In the genomic region with DNA sequence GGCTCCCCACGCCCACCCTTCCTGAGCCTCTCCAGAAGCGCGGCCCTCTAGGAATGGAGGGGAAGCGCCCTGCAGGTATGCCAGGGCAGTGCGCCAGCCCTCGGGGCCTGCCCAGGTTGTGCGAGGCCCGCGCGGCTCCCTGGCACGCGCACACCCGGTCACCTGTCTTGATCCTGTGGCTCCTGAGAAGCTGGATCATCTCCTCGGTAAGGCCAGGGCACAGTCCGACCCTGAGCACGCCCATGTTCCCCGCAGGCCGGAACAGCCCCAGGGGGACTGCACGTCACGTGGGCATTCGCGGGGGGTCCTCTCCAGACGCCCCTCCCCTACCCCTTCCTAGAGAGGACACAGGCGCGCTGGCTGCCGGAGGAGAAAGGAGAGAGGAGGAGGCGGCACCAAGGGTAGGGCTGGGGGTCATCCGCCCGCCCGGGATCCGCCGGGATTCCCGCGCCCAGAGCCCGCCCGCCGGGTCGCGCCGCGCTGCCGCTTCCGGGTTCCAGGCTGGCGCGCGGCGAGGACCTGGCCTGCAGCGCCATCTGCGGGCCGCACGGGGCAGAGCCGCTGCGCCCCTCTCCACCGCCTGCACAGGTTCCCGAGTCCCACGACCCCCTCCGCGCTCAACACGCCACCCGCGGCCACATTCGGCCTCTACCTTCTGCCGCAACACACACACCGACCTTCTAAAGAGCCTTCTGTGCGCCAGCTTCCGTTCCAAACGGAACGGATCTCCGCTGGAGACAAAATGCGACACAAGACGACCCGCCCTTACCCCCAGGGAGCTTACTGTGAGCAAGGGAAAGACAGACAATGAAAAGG, we compare ENCODE assay signal across 1 cellular context.
TF ChIP-seq lines count a peak whose summit lies in the region.

A gene (minus strand): TSS at position 491 of the 816 bp plus-strand sequence. CDS start 247 bp downstream, at position 244.

TF ChIP-seq in K562, 482 proteins besides CTCF, POLR2A, EP300 and RAD21 (continued from another document):
- TF ChIP-seq, protein P1, sequence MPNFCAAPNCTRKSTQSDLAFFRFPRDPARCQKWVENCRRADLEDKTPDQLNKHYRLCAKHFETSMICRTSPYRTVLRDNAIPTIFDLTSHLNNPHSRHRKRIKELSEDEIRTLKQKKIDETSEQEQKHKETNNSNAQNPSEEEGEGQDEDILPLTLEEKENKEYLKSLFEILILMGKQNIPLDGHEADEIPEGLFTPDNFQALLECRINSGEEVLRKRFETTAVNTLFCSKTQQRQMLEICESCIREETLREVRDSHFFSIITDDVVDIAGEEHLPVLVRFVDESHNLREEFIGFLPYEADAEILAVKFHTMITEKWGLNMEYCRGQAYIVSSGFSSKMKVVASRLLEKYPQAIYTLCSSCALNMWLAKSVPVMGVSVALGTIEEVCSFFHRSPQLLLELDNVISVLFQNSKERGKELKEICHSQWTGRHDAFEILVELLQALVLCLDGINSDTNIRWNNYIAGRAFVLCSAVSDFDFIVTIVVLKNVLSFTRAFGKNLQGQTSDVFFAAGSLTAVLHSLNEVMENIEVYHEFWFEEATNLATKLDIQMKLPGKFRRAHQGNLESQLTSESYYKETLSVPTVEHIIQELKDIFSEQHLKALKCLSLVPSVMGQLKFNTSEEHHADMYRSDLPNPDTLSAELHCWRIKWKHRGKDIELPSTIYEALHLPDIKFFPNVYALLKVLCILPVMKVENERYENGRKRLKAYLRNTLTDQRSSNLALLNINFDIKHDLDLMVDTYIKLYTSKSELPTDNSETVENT (CRISPR knock-in tag; IDR thresholded peaks at IDR 0.05) = peak; percentile 59; the same call in 1 of the 2 replicates
- peak; percentile 59 for TF ChIP-seq TBP (optimal IDR thresholded peaks at IDR 0.05; ENCODE audit: low read depth, low read length)
- TF ChIP-seq, protein P2, sequence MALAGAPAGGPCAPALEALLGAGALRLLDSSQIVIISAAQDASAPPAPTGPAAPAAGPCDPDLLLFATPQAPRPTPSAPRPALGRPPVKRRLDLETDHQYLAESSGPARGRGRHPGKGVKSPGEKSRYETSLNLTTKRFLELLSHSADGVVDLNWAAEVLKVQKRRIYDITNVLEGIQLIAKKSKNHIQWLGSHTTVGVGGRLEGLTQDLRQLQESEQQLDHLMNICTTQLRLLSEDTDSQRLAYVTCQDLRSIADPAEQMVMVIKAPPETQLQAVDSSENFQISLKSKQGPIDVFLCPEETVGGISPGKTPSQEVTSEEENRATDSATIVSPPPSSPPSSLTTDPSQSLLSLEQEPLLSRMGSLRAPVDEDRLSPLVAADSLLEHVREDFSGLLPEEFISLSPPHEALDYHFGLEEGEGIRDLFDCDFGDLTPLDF (CRISPR knock-in tag; IDR thresholded peaks at IDR 0.05) = peak; percentile 79; the same call in 1 of the 2 replicates
- TF ChIP-seq, protein P3, sequence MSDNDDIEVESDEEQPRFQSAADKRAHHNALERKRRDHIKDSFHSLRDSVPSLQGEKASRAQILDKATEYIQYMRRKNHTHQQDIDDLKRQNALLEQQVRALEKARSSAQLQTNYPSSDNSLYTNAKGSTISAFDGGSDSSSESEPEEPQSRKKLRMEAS (CRISPR knock-in tag; IDR thresholded peaks at IDR 0.05) = peak; percentile 57
- TF ChIP-seq ZC3H4 (CRISPR knock-in tag; IDR thresholded peaks at IDR 0.05; ENCODE audit: borderline replicate concordance) = no peak
- TF ChIP-seq RCOR1 (IDR thresholded peaks at IDR 0.05; ENCODE audit: borderline replicate concordance in 1 of 2, low read depth in 2 of 2, low read length in 2 of 2) = 0 out of 4 replicates have a peak, but pooled peaks of 1 of the 2 experiments have one; percentile 14
- TF ChIP-seq EZH2 (IDR thresholded peaks at IDR 0.05; ENCODE audit: borderline replicate concordance, low read depth, low read length) = no peak
- peak; percentile 98 for TF ChIP-seq ELF2 (CRISPR knock-in tag; IDR thresholded peaks at IDR 0.05)
- no peak for TF ChIP-seq ZNF77 (CRISPR knock-in tag; IDR thresholded peaks at IDR 0.05)
- TF ChIP-seq, protein P4, sequence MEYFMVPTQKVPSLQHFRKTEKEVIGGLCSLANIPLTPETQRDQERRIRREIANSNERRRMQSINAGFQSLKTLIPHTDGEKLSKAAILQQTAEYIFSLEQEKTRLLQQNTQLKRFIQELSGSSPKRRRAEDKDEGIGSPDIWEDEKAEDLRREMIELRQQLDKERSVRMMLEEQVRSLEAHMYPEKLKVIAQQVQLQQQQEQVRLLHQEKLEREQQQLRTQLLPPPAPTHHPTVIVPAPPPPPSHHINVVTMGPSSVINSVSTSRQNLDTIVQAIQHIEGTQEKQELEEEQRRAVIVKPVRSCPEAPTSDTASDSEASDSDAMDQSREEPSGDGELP (CRISPR knock-in tag; IDR thresholded peaks at IDR 0.05; ENCODE audit: borderline replicate concordance) = peak; percentile 17; the same call in 1 of the 2 replicates
- peak; percentile 88 for TF ChIP-seq RBFOX2 (IDR thresholded peaks at IDR 0.05; ENCODE audit: low read depth, low read length)
- no peak for TF ChIP-seq U2AF2 (optimal IDR thresholded peaks at IDR 0.05; ENCODE audit: low read depth, low read length)
- 0 out of 2 replicates have a peak, but pooled peaks have one; percentile 34 for TF ChIP-seq ZNF589 (CRISPR knock-in tag; IDR thresholded peaks at IDR 0.05; ENCODE audit: low read depth)
- peak; percentile 87 for TF ChIP-seq CXXC5 (CRISPR knock-in tag; IDR thresholded peaks at IDR 0.05)
- TF ChIP-seq BRD4 (IDR thresholded peaks at IDR 0.05) = 0 out of 2 replicates have a peak, but pooled peaks have one; percentile 41
- no peak for TF ChIP-seq ETV1 (tag; conservative IDR thresholded peaks at IDR 0.05; ENCODE audit: low read depth)
- TF ChIP-seq MBD2 (IDR thresholded peaks at IDR 0.05; ENCODE audit: borderline replicate concordance, low read depth) = peak; percentile 37; the same call in 1 of the 2 replicates
- TF ChIP-seq, protein P5, sequence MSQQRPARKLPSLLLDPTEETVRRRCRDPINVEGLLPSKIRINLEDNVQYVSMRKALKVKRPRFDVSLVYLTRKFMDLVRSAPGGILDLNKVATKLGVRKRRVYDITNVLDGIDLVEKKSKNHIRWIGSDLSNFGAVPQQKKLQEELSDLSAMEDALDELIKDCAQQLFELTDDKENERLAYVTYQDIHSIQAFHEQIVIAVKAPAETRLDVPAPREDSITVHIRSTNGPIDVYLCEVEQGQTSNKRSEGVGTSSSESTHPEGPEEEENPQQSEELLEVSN (IDR thresholded peaks at IDR 0.05; ENCODE audit: borderline replicate concordance in 1 of 2, extremely low read depth in 1 of 2, insufficient read depth in 1 of 2, insufficient read length in 1 of 2, low read depth in 1 of 2, low read length in 1 of 2, poor library complexity in 1 of 2, severe bottlenecking in 1 of 2) = peak; percentile 51 to 92
- TF ChIP-seq ELF4 (CRISPR knock-in tag; IDR thresholded peaks at IDR 0.05) = peak; percentile 32; the same call in 1 of the 2 replicates
- no peak for TF ChIP-seq POLR2AphosphoS2 (IDR thresholded peaks at IDR 0.05; ENCODE audit: low read length)
- TF ChIP-seq, protein P6, sequence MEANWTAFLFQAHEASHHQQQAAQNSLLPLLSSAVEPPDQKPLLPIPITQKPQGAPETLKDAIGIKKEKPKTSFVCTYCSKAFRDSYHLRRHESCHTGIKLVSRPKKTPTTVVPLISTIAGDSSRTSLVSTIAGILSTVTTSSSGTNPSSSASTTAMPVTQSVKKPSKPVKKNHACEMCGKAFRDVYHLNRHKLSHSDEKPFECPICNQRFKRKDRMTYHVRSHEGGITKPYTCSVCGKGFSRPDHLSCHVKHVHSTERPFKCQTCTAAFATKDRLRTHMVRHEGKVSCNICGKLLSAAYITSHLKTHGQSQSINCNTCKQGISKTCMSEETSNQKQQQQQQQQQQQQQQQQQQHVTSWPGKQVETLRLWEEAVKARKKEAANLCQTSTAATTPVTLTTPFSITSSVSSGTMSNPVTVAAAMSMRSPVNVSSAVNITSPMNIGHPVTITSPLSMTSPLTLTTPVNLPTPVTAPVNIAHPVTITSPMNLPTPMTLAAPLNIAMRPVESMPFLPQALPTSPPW (CRISPR knock-in tag; IDR thresholded peaks at IDR 0.05) = peak; percentile 75
- no peak for TF ChIP-seq SREBF2 (CRISPR knock-in tag; IDR thresholded peaks at IDR 0.05)
- no peak for TF ChIP-seq FOXJ3 (CRISPR knock-in tag; IDR thresholded peaks at IDR 0.05)
- TF ChIP-seq ELF1 (tag; IDR thresholded peaks at IDR 0.05) = peak; percentile 100
- TF ChIP-seq SMC3 (conservative IDR thresholded peaks at IDR 0.05; ENCODE audit: insufficient read depth, low read depth, low read length) = peak; percentile 96
- TF ChIP-seq, protein P7, sequence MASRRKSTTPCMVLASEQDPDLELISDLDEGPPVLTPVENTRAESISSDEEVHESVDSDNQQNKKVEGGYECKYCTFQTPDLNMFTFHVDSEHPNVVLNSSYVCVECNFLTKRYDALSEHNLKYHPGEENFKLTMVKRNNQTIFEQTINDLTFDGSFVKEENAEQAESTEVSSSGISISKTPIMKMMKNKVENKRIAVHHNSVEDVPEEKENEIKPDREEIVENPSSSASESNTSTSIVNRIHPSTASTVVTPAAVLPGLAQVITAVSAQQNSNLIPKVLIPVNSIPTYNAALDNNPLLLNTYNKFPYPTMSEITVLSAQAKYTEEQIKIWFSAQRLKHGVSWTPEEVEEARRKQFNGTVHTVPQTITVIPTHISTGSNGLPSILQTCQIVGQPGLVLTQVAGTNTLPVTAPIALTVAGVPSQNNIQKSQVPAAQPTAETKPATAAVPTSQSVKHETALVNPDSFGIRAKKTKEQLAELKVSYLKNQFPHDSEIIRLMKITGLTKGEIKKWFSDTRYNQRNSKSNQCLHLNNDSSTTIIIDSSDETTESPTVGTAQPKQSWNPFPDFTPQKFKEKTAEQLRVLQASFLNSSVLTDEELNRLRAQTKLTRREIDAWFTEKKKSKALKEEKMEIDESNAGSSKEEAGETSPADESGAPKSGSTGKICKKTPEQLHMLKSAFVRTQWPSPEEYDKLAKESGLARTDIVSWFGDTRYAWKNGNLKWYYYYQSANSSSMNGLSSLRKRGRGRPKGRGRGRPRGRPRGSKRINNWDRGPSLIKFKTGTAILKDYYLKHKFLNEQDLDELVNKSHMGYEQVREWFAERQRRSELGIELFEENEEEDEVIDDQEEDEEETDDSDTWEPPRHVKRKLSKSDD (conservative IDR thresholded peaks at IDR 0.05; ENCODE audit: low read length) = no peak
- peak; percentile 55; the same call in 1 of the 2 replicates for TF ChIP-seq SAFB (IDR thresholded peaks at IDR 0.05; ENCODE audit: borderline replicate concordance, low read depth, low read length)
- TF ChIP-seq MAFK (IDR thresholded peaks at IDR 0.05; ENCODE audit: low read length) = no peak
- TF ChIP-seq NR2C2 (CRISPR knock-in tag; IDR thresholded peaks at IDR 0.05) = no peak
- TF ChIP-seq NR2C2 (tag; IDR thresholded peaks at IDR 0.05) = peak; percentile 62; the same call in 1 of the 2 replicates
- TF ChIP-seq, protein P8, sequence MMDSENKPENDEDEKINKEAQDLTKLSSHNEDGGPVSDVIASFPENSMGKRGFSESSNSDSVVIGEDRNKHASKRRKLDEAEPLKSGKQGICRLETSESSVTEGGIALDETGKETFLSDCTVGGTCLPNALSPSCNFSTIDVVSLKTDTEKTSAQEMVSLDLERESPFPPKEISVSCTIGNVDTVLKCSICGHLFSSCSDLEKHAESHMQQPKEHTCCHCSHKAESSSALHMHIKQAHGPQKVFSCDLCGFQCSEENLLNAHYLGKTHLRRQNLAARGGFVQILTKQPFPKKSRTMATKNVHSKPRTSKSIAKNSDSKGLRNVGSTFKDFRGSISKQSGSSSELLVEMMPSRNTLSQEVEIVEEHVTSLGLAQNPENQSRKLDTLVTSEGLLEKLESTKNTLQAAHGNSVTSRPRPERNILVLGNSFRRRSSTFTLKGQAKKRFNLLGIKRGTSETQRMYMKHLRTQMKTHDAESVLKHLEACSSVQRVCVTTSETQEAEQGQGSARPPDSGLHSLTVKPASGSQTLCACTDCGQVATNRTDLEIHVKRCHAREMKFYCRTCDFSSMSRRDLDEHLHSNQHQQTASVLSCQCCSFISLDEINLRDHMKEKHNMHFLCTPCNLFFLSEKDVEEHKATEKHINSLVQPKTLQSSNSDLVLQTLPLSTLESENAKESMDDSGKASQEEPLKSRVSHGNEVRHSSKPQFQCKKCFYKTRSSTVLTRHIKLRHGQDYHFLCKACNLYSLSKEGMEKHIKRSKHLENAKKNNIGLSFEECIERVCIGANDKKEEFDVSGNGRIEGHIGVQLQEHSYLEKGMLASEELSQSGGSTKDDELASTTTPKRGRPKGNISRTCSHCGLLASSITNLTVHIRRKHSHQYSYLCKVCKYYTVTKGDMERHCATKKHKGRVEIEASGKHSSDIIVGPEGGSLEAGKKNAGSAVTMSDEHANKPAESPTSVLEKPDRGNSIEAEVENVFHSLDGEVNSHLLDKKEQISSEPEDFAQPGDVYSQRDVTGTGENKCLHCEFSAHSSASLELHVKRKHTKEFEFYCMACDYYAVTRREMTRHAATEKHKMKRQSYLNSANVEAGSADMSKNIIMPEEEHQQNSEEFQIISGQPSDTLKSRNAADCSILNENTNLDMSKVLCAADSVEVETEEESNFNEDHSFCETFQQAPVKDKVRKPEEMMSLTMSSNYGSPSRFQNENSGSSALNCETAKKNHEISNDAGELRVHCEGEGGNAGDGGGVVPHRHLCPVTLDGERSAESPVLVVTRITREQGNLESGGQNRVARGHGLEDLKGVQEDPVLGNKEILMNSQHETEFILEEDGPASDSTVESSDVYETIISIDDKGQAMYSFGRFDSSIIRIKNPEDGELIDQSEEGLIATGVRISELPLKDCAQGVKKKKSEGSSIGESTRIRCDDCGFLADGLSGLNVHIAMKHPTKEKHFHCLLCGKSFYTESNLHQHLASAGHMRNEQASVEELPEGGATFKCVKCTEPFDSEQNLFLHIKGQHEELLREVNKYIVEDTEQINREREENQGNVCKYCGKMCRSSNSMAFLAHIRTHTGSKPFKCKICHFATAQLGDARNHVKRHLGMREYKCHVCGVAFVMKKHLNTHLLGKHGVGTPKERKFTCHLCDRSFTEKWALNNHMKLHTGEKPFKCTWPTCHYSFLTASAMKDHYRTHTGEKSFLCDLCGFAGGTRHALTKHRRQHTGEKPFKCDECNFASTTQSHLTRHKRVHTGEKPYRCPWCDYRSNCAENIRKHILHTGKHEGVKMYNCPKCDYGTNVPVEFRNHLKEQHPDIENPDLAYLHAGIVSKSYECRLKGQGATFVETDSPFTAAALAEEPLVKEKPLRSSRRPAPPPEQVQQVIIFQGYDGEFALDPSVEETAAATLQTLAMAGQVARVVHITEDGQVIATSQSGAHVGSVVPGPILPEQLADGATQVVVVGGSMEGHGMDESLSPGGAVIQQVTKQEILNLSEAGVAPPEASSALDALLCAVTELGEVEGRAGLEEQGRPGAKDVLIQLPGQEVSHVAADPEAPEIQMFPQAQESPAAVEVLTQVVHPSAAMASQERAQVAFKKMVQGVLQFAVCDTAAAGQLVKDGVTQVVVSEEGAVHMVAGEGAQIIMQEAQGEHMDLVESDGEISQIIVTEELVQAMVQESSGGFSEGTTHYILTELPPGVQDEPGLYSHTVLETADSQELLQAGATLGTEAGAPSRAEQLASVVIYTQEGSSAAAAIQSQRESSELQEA (IDR thresholded peaks at IDR 0.05; ENCODE audit: low read depth) = peak; percentile 79
- TF ChIP-seq TOE1 (IDR thresholded peaks at IDR 0.05; ENCODE audit: borderline replicate concordance) = peak; percentile 62; the same call in 1 of the 2 replicates
- TF ChIP-seq TOE1 (CRISPR knock-in tag; IDR thresholded peaks at IDR 0.05; ENCODE audit: borderline replicate concordance, low read depth) = no peak
- TF ChIP-seq ZEB2 (IDR thresholded peaks at IDR 0.05) = no peak
- no peak for TF ChIP-seq MTA1 (IDR thresholded peaks at IDR 0.05; ENCODE audit: borderline replicate concordance)
TF ChIP-seq in K562: peak in this region for 99.
